Comparison of ENCODE assay signal across 9 cellular contexts in genomic region chr6:73774311-73774766, GRCh38.
DNase-seq lines count a peak whose midpoint lies in the region; ATAC-seq, FAIRE-seq and TF ChIP-seq lines count a peak whose summit lies in the region.
"Had no signal": no experiment of that assay in that cellular context is flagged by ENCODE, and none has a peak within 500 bp of the region (broad histone marks: within the 10 kb centered on the region; RNA-seq: fewer than 3 reads in every experiment).

No MANE protein-coding gene starts in this region.

- no peak for TF ChIP-seq POLR2A in HepG2 (IDR thresholded peaks at IDR 0.05; ENCODE audit: insufficient read depth in 1 of 2, low read depth in 2 of 2, low read length in 2 of 2)

- in situ Hi-C loops in Caki2 (cut with HindIII; ENCODE audit: low pct_unique_long_range_greater_than_20kb, low sequenced_read_pairs) (no loop called here), HepG2 (cut with HindIII; ENCODE audit: extremely low pct_ligation_motif_present, low pct_unique_long_range_greater_than_20kb) (no loop called here)

- no peaks in the 10 kb centered on the region for H3K79me2 ChIP-seq in HepG2 (ENCODE audit: insufficient read depth, low read length)

- intact Hi-C loops in HepG2 (cut with micrococcal nuclease; ENCODE audit: unreplicated experiment) (no loop called here), colonic mucosa (cut with DNase I) (no loop called here)

- H3K4me3 ChIP-seq in HepG2 (replicated peaks in 1 of 3; ENCODE audit: insufficient read depth in 1 of 3, low read depth in 2 of 3, low read length in 3 of 3) (no peak overlapping the region), colonic mucosa (no peak overlapping the region)

- BruUV-seq in HepG2 (replicated peaks; lab: Mats Ljungman, UMichigan) = no TSS peak

- no peak overlapping the region for H3K27ac ChIP-seq in HepG2 (ENCODE audit: extremely low read length, insufficient read depth, low read length)
- no peak overlapping the region for H3K27ac ChIP-seq in colonic mucosa

- FAIRE-seq in HepG2 (lab: Jason Lieb, UNC) = no peak

- CTCF ChIA-PET in HepG2 (lab: Yijun Ruan, JAX; ENCODE audit: low intra/inter-chr PET ratio, low total read pairs) = no interaction called here

- no peak for TF ChIP-seq CTCF in HepG2 (CRISPR knock-in tag; IDR thresholded peaks at IDR 0.05)
- TF ChIP-seq CTCF in colonic mucosa (IDR thresholded peaks at IDR 0.05) = no peak

- H3K4me1 ChIP-seq in HepG2 (ENCODE audit: insufficient read depth, low read length) = no peaks in the 10 kb centered on the region
- no peaks in the 10 kb centered on the region for H3K4me1 ChIP-seq in colonic mucosa

- H3K9me3 ChIP-seq in HepG2 (ENCODE audit: low read length) = no peaks in the 10 kb centered on the region
- H3K9me3 ChIP-seq in colonic mucosa = no peaks in the 10 kb centered on the region

- H3K27me3 ChIP-seq in HepG2 (ENCODE audit: control insufficient read depth in 1 of 2, insufficient read depth in 2 of 2, low read length in 2 of 2) = no peaks in the 10 kb centered on the region
- H3K27me3 ChIP-seq in colonic mucosa = no peaks in the 10 kb centered on the region

- peak; percentile 93 for DNase-seq in Caki2 (ENCODE audit: low read depth)
- peak; percentile 93 for DNase-seq in amniotic epithelial cell (ENCODE audit: low read depth)
- no peak for DNase-seq in HepG2 (ENCODE audit: low spot score)
- no peak for DNase-seq in NCI-H1694 treated with DMSO at 0.1 percent for 48 hours (lab: John Stamatoyannopoulos, UW)
- DNase-seq in NCI-H1092 treated with DMSO at 0.1 percent for 48 hours (lab: John Stamatoyannopoulos, UW) = no peak
- no peak for DNase-seq in D341Med (ENCODE audit: low spot score)
- DNase-seq in colonic mucosa = no peak
- DNase-seq: KG1 had no signal

- POLR2A ChIA-PET in HepG2 (lab: Yijun Ruan, JAX) = no interaction called here

- H4K20me1 ChIP-seq in HepG2 (ENCODE audit: insufficient read depth, low read length) = no peaks in the 10 kb centered on the region

- H3K9ac ChIP-seq in HepG2 (ENCODE audit: insufficient read depth, low read depth, low read length) (no peak overlapping the region), colonic mucosa (ENCODE audit: low read depth in 2 of 2, low read length in 2 of 2) (no peak overlapping the region)

- H2AFZ ChIP-seq in HepG2 (ENCODE audit: low read length) = no peak overlapping the region

- TF ChIP-seq RAD21 in HepG2 (CRISPR knock-in tag; IDR thresholded peaks at IDR 0.05) = no peak

- H3K36me3 ChIP-seq in HepG2 (replicated peaks in 1 of 2; ENCODE audit: control insufficient read depth in 1 of 2, insufficient read depth in 2 of 2, low read length in 2 of 2) = no peaks in the 10 kb centered on the region
- no peaks in the 10 kb centered on the region for H3K36me3 ChIP-seq in colonic mucosa

- peak; percentile 64 for ATAC-seq in HG03064 (IDR thresholded peaks at IDR 0.05; ENCODE audit: low read depth, unreplicated experiment)
- peak; percentile 44; the same call in 2 of the 3 replicates for ATAC-seq in HepG2

- WGBS in HepG2 (ENCODE audit: low lambda C conversion rate) = 0% methylated on average over 1 of the region's 1 CpG

- no peak overlapping the region for H3K4me2 ChIP-seq in HepG2 (ENCODE audit: low read depth, low read length)

- TF ChIP-seq EP300 in HepG2 (IDR thresholded peaks at IDR 0.05; ENCODE audit: low read depth in 2 of 2, low read length in 2 of 2) = no peak
- TF ChIP-seq EP300 in HepG2 (CRISPR knock-in tag; IDR thresholded peaks at IDR 0.05; ENCODE audit: borderline replicate concordance) = no peak

TF ChIP-seq in HepG2, 621 proteins besides CTCF, POLR2A, EP300 and RAD21:
- TF ChIP-seq ZNF256 (CRISPR knock-in tag; conservative IDR thresholded peaks at IDR 0.05) = no peak
- TF ChIP-seq PRPF4 (IDR thresholded peaks at IDR 0.05; ENCODE audit: low read depth, low read length, poor library complexity, severe bottlenecking) = no peak
- TF ChIP-seq FOSL2 (CRISPR knock-in tag; IDR thresholded peaks at IDR 0.05) = no peak
- TF ChIP-seq ZNF563 (CRISPR knock-in tag; IDR thresholded peaks at IDR 0.05) = no peak
TF ChIP-seq in HepG2: peak in this region for 0.

Comparison
In these comparisons a context has a peak if more than half of its experiments do, and no peak if none do; other contexts are left out.
1. DNase-seq: peak in Caki2 (single experiment) and amniotic epithelial cell (single experiment); none in HepG2 (single experiment), NCI-H1694 treated with DMSO at 0.1 percent for 48 hours (single experiment), NCI-H1092 treated with DMSO at 0.1 percent for 48 hours (single experiment), D341Med (single experiment) and colonic mucosa (single experiment).